9 cellular contexts compared by ENCODE assay signal in the genomic region with DNA sequence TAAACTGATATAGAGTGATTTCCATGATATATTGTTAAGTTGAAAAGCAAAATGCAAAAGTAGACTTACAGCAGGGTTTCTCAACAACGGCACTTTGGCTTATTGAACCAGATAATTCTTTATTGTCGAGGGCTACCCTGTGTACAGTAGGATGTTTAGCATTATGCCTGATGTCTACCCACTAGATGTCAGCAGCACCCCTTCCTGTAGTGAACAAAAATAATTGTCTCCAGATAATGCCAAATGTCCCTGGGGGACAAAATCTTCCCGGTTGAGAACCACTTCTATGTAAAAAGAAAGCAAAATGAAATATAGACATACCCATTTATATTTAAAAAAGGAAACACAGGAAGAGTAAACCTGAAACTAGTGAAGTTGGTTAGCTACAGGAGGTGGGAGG. TPM values are rescaled to one million over a fixed set of nuclear protein-coding genes. Genes with fewer than 3 reads are reported as not detected.
DNase-seq lines count a peak whose midpoint lies in the region; ATAC-seq and TF ChIP-seq lines count a peak whose summit lies in the region.
"Had no signal": no experiment of that assay in that cellular context is flagged by ENCODE, and none has a peak within 500 bp of the region (broad histone marks: within the 10 kb centered on the region; RNA-seq: fewer than 3 reads in every experiment).

No MANE protein-coding gene starts in this region.

- no peak overlapping the region for H3K27ac Mint-ChIP-seq in CD4-positive, alpha-beta T cell
- no peak overlapping the region for H3K27ac Mint-ChIP-seq in activated CD8-positive, alpha-beta T cell treated with anti-CD3 and anti-CD28 coated beads, Interleukin-2, amount 10 ng/mL, durations not matched to agents 7 days and 5 days

- no CpG with 5 or more reads among the region's 3 CpGs for WGBS in neuronal stem cell (ENCODE audit: extremely low coverage in 2 of 2, insufficient read length in 2 of 2, insufficient replicate concordance in 1 of 2), 2 donors
- WGBS in mesendoderm (ENCODE audit: extremely low coverage, insufficient coverage, low lambda C conversion rate): no CpG with 5 or more reads among the region's 3 CpGs

- H3K4me3 ChIP-seq in neuronal stem cell (ENCODE audit: low read length in 2 of 2) (no peak overlapping the region), mesendoderm (ENCODE audit: low read length) (no peak overlapping the region)
- H3K4me3 ChIP-seq: SJCRH30 had no signal

- no peaks in the 10 kb centered on the region for H3K27me3 ChIP-seq in CD4-positive, alpha-beta T cell (ENCODE audit: control insufficient read depth, insufficient read depth, low read length)
- H3K27me3 ChIP-seq in neuronal stem cell (ENCODE audit: control insufficient read depth in 3 of 3, insufficient read depth in 3 of 3, low read depth in 1 of 3, low read length in 3 of 3) (no peaks in the 10 kb centered on the region), mesendoderm (ENCODE audit: insufficient read depth, low read length, poor library complexity) (no peaks in the 10 kb centered on the region)
- H3K27me3 ChIP-seq: SJCRH30 had no signal

- POLR2A ChIA-PET in CD4-positive, alpha-beta T cell (lab: Charles Lee): interaction anchor here (1.4 kb wide), 1 partner anchor 105 kb away, joined by 4 read pairs; no protein-coding TSS in a partner anchor
- POLR2A ChIA-PET in activated CD8-positive, alpha-beta T cell treated with anti-CD3 and anti-CD28 coated beads, Interleukin-2, amount 10 ng/mL, durations not matched to agents 7 days and 5 days (lab: Charles Lee): no interaction called here

- H2BK120ac ChIP-seq in neuronal stem cell (ENCODE audit: low read depth, low read length) (no peak overlapping the region), mesendoderm (ENCODE audit: low read depth, low read length) (no peak overlapping the region)

- no peak overlapping the region for H3K14ac ChIP-seq in neuronal stem cell (ENCODE audit: low read length)

- no peak overlapping the region for H4K5ac ChIP-seq in mesendoderm (ENCODE audit: low read length)

- peak in 5 of 10 experiments; percentile 3 to 16 (median 9) for DNase-seq in CD4-positive, alpha-beta T cell
- DNase-seq in activated CD8-positive, alpha-beta T cell treated with anti-CD3 and anti-CD28 coated beads, Interleukin-2, amount 10 ng/mL, durations not matched to agents 7 days and 5 days: peak; percentile 38
- DNase-seq in neuronal stem cell (ENCODE audit: low spot score) (no peak), NCI-H2196 (lab: John Stamatoyannopoulos, UW; ENCODE audit: unreplicated experiment) (no peak), amygdala (lab: John Stamatoyannopoulos, UW) (no peak), mesendoderm (no peak)

- no peak overlapping the region for H3K4me2 ChIP-seq in neuronal stem cell (ENCODE audit: insufficient read depth, low read length, poor library complexity, severe bottlenecking)
- no peak overlapping the region for H3K4me2 ChIP-seq in mesendoderm (ENCODE audit: low read length)

- no peaks in the 10 kb centered on the region for H3K79me2 ChIP-seq in mesendoderm (ENCODE audit: control insufficient read depth, insufficient read depth, low read length)

- H4K8ac ChIP-seq in neuronal stem cell (ENCODE audit: low read depth, low read length): no peak overlapping the region
- H4K8ac ChIP-seq in mesendoderm (ENCODE audit: low read depth, low read length): no peak overlapping the region

- CTCF ChIA-PET in CD4-positive, alpha-beta T cell (lab: Charles Lee): interaction anchor here (1.1 kb wide), 1 partner anchor 405 kb away, joined by 3 read pairs; no protein-coding TSS in a partner anchor
- CTCF ChIA-PET in activated CD8-positive, alpha-beta T cell treated with anti-CD3 and anti-CD28 coated beads, Interleukin-2, amount 10 ng/mL, durations not matched to agents 7 days and 5 days (lab: Charles Lee): interaction anchor here (1.0 to 1.8 kb wide), 5 partner anchors 10 to 221 kb away, joined by 3 to 6 read pairs (median 6); no protein-coding TSS in a partner anchor

- H3K18ac ChIP-seq in neuronal stem cell (ENCODE audit: low read length) (no peak overlapping the region), mesendoderm (ENCODE audit: low read length) (no peak overlapping the region)

- H2AFZ ChIP-seq in neuronal stem cell (ENCODE audit: low read length): peak overlapping the region; percentile 5

- no peaks in the 10 kb centered on the region for H3K9me3 Mint-ChIP-seq in CD4-positive, alpha-beta T cell
- no peaks in the 10 kb centered on the region for H3K9me3 Mint-ChIP-seq in activated CD8-positive, alpha-beta T cell treated with anti-CD3 and anti-CD28 coated beads, Interleukin-2, amount 10 ng/mL, durations not matched to agents 7 days and 5 days (ENCODE audit: insufficient read depth)

- H3K9ac ChIP-seq in neuronal stem cell (ENCODE audit: low read depth, low read length, poor library complexity) (no peak overlapping the region), mesendoderm (ENCODE audit: low read length) (no peak overlapping the region)

- no peaks in the 10 kb centered on the region for H3K9me3 ChIP-seq in CD4-positive, alpha-beta T cell (ENCODE audit: control insufficient read depth, low read length)
- H3K9me3 ChIP-seq in neuronal stem cell (replicated peaks in 1 of 2; ENCODE audit: control insufficient read depth in 2 of 2, insufficient read depth in 1 of 2, low read depth in 1 of 2, low read length in 2 of 2): no peaks in the 10 kb centered on the region
- H3K9me3 ChIP-seq: SJCRH30 had no signal

- H2AK5ac ChIP-seq in neuronal stem cell (ENCODE audit: low read depth, low read length) (no peak overlapping the region), mesendoderm (ENCODE audit: low read length) (no peak overlapping the region)

- no peak overlapping the region for H3K4ac ChIP-seq in neuronal stem cell (ENCODE audit: low read length)
- no peak overlapping the region for H3K4ac ChIP-seq in mesendoderm (ENCODE audit: low read depth, low read length)

- no peak overlapping the region for H3K27ac ChIP-seq in CD4-positive, alpha-beta T cell (ENCODE audit: low read depth, low read length)
- no peak overlapping the region for H3K27ac ChIP-seq in neuronal stem cell (replicated peaks; ENCODE audit: low read length)
- H3K27ac ChIP-seq in mesendoderm (ENCODE audit: low read depth, low read length): no peak overlapping the region
- H3K27ac ChIP-seq: SJCRH30 had no signal

- H2BK5ac ChIP-seq in neuronal stem cell (ENCODE audit: low read length) (no peak overlapping the region), mesendoderm (ENCODE audit: low read length) (no peak overlapping the region)

- H3K4me1 ChIP-seq in neuronal stem cell (ENCODE audit: control insufficient read depth in 2 of 2, insufficient read depth in 1 of 2, low read depth in 1 of 2, low read length in 2 of 2): no peaks in the 10 kb centered on the region
- H3K4me1 ChIP-seq in mesendoderm (ENCODE audit: control insufficient read depth, low read depth, low read length): no peaks in the 10 kb centered on the region
- H3K4me1 ChIP-seq: SJCRH30 had no signal

- no peak overlapping the region for H2BK15ac ChIP-seq in neuronal stem cell (ENCODE audit: low read length)
- no peak overlapping the region for H2BK15ac ChIP-seq in mesendoderm (replicated peaks; ENCODE audit: low read depth)

- intact Hi-C loops in CD4-positive, alpha-beta T cell (cut with DNase I, micrococcal nuclease): loop anchor here (1.0 to 2.0 kb wide), 4 partner anchors 105 to 520 kb away; partner anchors contain the start of gene SLC2A13 (in 1 of the 2)

- no peaks in the 10 kb centered on the region for H3K4me1 Mint-ChIP-seq in CD4-positive, alpha-beta T cell (ENCODE audit: low read depth)
- peaks cover 6% of the 10 kb centered on the region for H3K4me1 Mint-ChIP-seq in activated CD8-positive, alpha-beta T cell treated with anti-CD3 and anti-CD28 coated beads, Interleukin-2, amount 10 ng/mL, durations not matched to agents 7 days and 5 days (ENCODE audit: low read depth)

- no peak overlapping the region for H2BK12ac ChIP-seq in neuronal stem cell (ENCODE audit: low read length)

- TF ChIP-seq CTCF in CD4-positive, alpha-beta T cell (IDR thresholded peaks at IDR 0.05): peak; percentile 76

- H3K36me3 ChIP-seq in neuronal stem cell (replicated peaks in 1 of 2; ENCODE audit: control insufficient read depth in 2 of 2, insufficient read depth in 2 of 2, low read length in 2 of 2): no peaks in the 10 kb centered on the region
- H3K36me3 ChIP-seq in mesendoderm (ENCODE audit: control insufficient read depth, insufficient read depth, low read length): no peaks in the 10 kb centered on the region
- H3K36me3 ChIP-seq: SJCRH30 had no signal

- H3K56ac ChIP-seq in mesendoderm (ENCODE audit: low read length): no peak overlapping the region

- peak; percentile 73 for ATAC-seq in CD4-positive, alpha-beta T cell (ENCODE audit: poor library complexity)
- ATAC-seq in GM18861 (IDR thresholded peaks at IDR 0.05; ENCODE audit: unreplicated experiment): peak; percentile 81
- peak; percentile 80 for ATAC-seq in HG03378 (IDR thresholded peaks at IDR 0.05; ENCODE audit: unreplicated experiment)
- ATAC-seq in activated CD8-positive, alpha-beta T cell treated with anti-CD3 and anti-CD28 coated beads, Interleukin-2, amount 10 ng/mL, durations not matched to agents 7 days and 5 days: no peak

- H3K79me1 ChIP-seq in neuronal stem cell (ENCODE audit: low read depth, low read length): no peaks in the 10 kb centered on the region
- H3K79me1 ChIP-seq in mesendoderm (ENCODE audit: low read length): no peaks in the 10 kb centered on the region

- H3K23ac ChIP-seq in neuronal stem cell (ENCODE audit: low read depth, low read length, poor library complexity) (no peak overlapping the region), mesendoderm (ENCODE audit: low read length) (no peak overlapping the region)

- H3K36me3 Mint-ChIP-seq in CD4-positive, alpha-beta T cell (ENCODE audit: low read depth): peaks cover 33% of the 10 kb centered on the region
- peaks cover 51% of the 10 kb centered on the region for H3K36me3 Mint-ChIP-seq in activated CD8-positive, alpha-beta T cell treated with anti-CD3 and anti-CD28 coated beads, Interleukin-2, amount 10 ng/mL, durations not matched to agents 7 days and 5 days (ENCODE audit: low read depth)

- no peak overlapping the region for H4K91ac ChIP-seq in neuronal stem cell (ENCODE audit: low read depth, low read length, poor library complexity)

- H3K27me3 Mint-ChIP-seq in CD4-positive, alpha-beta T cell: no peaks in the 10 kb centered on the region
- no peaks in the 10 kb centered on the region for H3K27me3 Mint-ChIP-seq in activated CD8-positive, alpha-beta T cell treated with anti-CD3 and anti-CD28 coated beads, Interleukin-2, amount 10 ng/mL, durations not matched to agents 7 days and 5 days (ENCODE audit: low read depth)

- H3K4me3 Mint-ChIP-seq in CD4-positive, alpha-beta T cell: no peak overlapping the region
- no peak overlapping the region for H3K4me3 Mint-ChIP-seq in activated CD8-positive, alpha-beta T cell treated with anti-CD3 and anti-CD28 coated beads, Interleukin-2, amount 10 ng/mL, durations not matched to agents 7 days and 5 days

RNA-seq across cellular contexts. Expression of gene ABCD2, which starts 32.4 kb away (rescaled TPM):
- 1 to 10 TPM; 1.6 to 2.2 TPM for total RNA-seq in CD4-positive, alpha-beta T cell
- 10 to 100 TPM; 22.5 to 24.4 TPM for total RNA-seq in activated CD8-positive, alpha-beta T cell treated with anti-CD3 and anti-CD28 coated beads, Interleukin-2, amount 10 ng/mL, durations not matched to agents 7 days and 5 days
- 0.07 TPM for polyA plus RNA-seq in neuronal stem cell (2013, experiment 1 of 2)
- 0.10 TPM for polyA plus RNA-seq in neuronal stem cell (2013, experiment 2 of 2)
- under 0.01 TPM for polyA plus RNA-seq in mesendoderm (2013, experiment 1 of 2)
- 0.01 TPM for polyA plus RNA-seq in mesendoderm (2013, experiment 2 of 2)

Comparison
In these comparisons a context has a peak if more than half of its experiments do, and no peak if none do; other contexts are left out.
1. RNA of gene ABCD2, which starts 32.4 kb away (total RNA-seq): 22.5 to 24.4 TPM in activated CD8-positive, alpha-beta T cell treated with anti-CD3 and anti-CD28 coated beads, Interleukin-2, amount 10 ng/mL, durations not matched to agents 7 days and 5 days; 1.6 to 2.2 TPM in CD4-positive, alpha-beta T cell; every median in the first group is over 4 times any median in the second.